14 cellular contexts compared by ENCODE assay signal in genomic region chr12:9796916-9797315, GRCh38. TPM values are rescaled to one million over a fixed set of nuclear protein-coding genes. Genes with fewer than 3 reads are reported as not detected.
DNase-seq lines count a peak whose midpoint lies in the region; ATAC-seq lines count a peak whose summit lies in the region.
"Had no signal": no experiment of that assay in that cellular context is flagged by ENCODE, and none has a peak within 500 bp of the region (broad histone marks: within the 10 kb centered on the region; RNA-seq: fewer than 3 reads in every experiment).

No MANE protein-coding gene starts in this region.

- H3K23ac ChIP-seq in neuronal stem cell (ENCODE audit: low read depth, low read length, poor library complexity), result no peak overlapping the region

- no peaks in the 10 kb centered on the region for H3K4me1 ChIP-seq in neuronal stem cell (ENCODE audit: control insufficient read depth in 2 of 2, insufficient read depth in 1 of 2, low read depth in 1 of 2, low read length in 2 of 2)

- H3K18ac ChIP-seq in neuronal stem cell (ENCODE audit: low read length), result no peak overlapping the region

- peak overlapping the region; percentile 65 for H3K4me3 Mint-ChIP-seq in activated CD4-positive, alpha-beta T cell treated with anti-CD3 and anti-CD28 coated beads, Interleukin-2, amount 10 ng/mL, durations not matched to agents 7 days and 5 days
- peak overlapping the region; percentile 77 for H3K4me3 Mint-ChIP-seq in activated naive CD8-positive, alpha-beta T cell treated with anti-CD3 and anti-CD28 coated beads for 36 hours

- DNase-seq in activated CD4-positive, alpha-beta T cell treated with anti-CD3 and anti-CD28 coated beads, Interleukin-2, amount 10 ng/mL, durations not matched to agents 7 days and 5 days, result no peak
- no peak for DNase-seq in activated CD4-positive, alpha-beta T cell treated with anti-CD3 and anti-CD28 coated beads, Interleukin-2, amount 50 U/mL, for 48 hours
- no peak for DNase-seq in activated naive CD8-positive, alpha-beta T cell treated with anti-CD3 and anti-CD28 coated beads for 36 hours
- DNase-seq in renal cortical epithelial cell (ENCODE audit: low read depth) (peak; percentile 11), neuronal stem cell (ENCODE audit: low spot score) (no peak), AML-193 (lab: John Stamatoyannopoulos, UW) (no peak)
- DNase-seq: ACHN, mesendoderm, SW 1271 had no signal

- H2BK120ac ChIP-seq in neuronal stem cell (ENCODE audit: low read depth, low read length), result no peak overlapping the region

- H3K4me1 Mint-ChIP-seq in activated CD4-positive, alpha-beta T cell treated with anti-CD3 and anti-CD28 coated beads, Interleukin-2, amount 10 ng/mL, durations not matched to agents 7 days and 5 days, result peaks cover 55% of the 10 kb centered on the region
- H3K4me1 Mint-ChIP-seq in activated naive CD8-positive, alpha-beta T cell treated with anti-CD3 and anti-CD28 coated beads for 36 hours, result peaks cover 50% of the 10 kb centered on the region

- no peak overlapping the region for H2AK5ac ChIP-seq in neuronal stem cell (ENCODE audit: low read depth, low read length)

- no peak overlapping the region for H4K91ac ChIP-seq in neuronal stem cell (ENCODE audit: low read depth, low read length, poor library complexity)

- H3K9ac ChIP-seq in neuronal stem cell (ENCODE audit: low read depth, low read length, poor library complexity), result no peak overlapping the region

- WGBS in neuronal stem cell (ENCODE audit: extremely low coverage in 2 of 2, insufficient read length in 2 of 2, insufficient replicate concordance in 1 of 2), 2 donors, result no CpG with 5 or more reads among the region's 5 CpGs

- no peak overlapping the region for H3K4ac ChIP-seq in neuronal stem cell (ENCODE audit: low read length)

- H2BK15ac ChIP-seq in neuronal stem cell (ENCODE audit: low read length), result no peak overlapping the region

- H3K27me3 ChIP-seq in neuronal stem cell (ENCODE audit: control insufficient read depth in 3 of 3, insufficient read depth in 3 of 3, low read depth in 1 of 3, low read length in 3 of 3), result no peaks in the 10 kb centered on the region
- H3K27me3 ChIP-seq: neutrophil had no signal

- H3K36me3 ChIP-seq in KOPT-K1 (ENCODE audit: insufficient read depth, low read length) (no peaks in the 10 kb centered on the region), neuronal stem cell (replicated peaks in 1 of 2; ENCODE audit: control insufficient read depth in 2 of 2, insufficient read depth in 2 of 2, low read length in 2 of 2) (no peaks in the 10 kb centered on the region)
- H3K36me3 ChIP-seq: neutrophil had no signal

- H2BK5ac ChIP-seq in neuronal stem cell (ENCODE audit: low read length), result no peak overlapping the region

- no peak overlapping the region for H2BK12ac ChIP-seq in neuronal stem cell (ENCODE audit: low read length)

- POLR2A ChIA-PET in activated CD4-positive, alpha-beta T cell treated with anti-CD3 and anti-CD28 coated beads, Interleukin-2, amount 10 ng/mL, durations not matched to agents 7 days and 5 days (lab: Charles Lee), result interaction anchor here (0.5 to 4.8 kb wide), 6 partner anchors 39 to 126 kb away, joined by 3 to 125 read pairs (median 7); partner anchors contain the start of genes CD69 and CLEC2B

- peaks cover 2% of the 10 kb centered on the region for H3K36me3 Mint-ChIP-seq in activated CD4-positive, alpha-beta T cell treated with anti-CD3 and anti-CD28 coated beads, Interleukin-2, amount 10 ng/mL, durations not matched to agents 7 days and 5 days (ENCODE audit: low read depth)
- H3K36me3 Mint-ChIP-seq in activated naive CD8-positive, alpha-beta T cell treated with anti-CD3 and anti-CD28 coated beads for 36 hours, result peaks cover 16% of the 10 kb centered on the region

- H4K8ac ChIP-seq in neuronal stem cell (ENCODE audit: low read depth, low read length), result no peak overlapping the region

- H3K27me3 Mint-ChIP-seq in activated CD4-positive, alpha-beta T cell treated with anti-CD3 and anti-CD28 coated beads, Interleukin-2, amount 10 ng/mL, durations not matched to agents 7 days and 5 days, result peaks cover 3% of the 10 kb centered on the region
- H3K27me3 Mint-ChIP-seq in activated naive CD8-positive, alpha-beta T cell treated with anti-CD3 and anti-CD28 coated beads for 36 hours, result no peaks in the 10 kb centered on the region

- H3K27ac ChIP-seq in KOPT-K1 (ENCODE audit: low read depth, low read length, poor library complexity, severe bottlenecking) (peak overlapping the region; percentile 75), neuronal stem cell (replicated peaks; ENCODE audit: low read length) (no peak overlapping the region)
- H3K27ac ChIP-seq: neutrophil had no signal

- peaks cover 8% of the 10 kb centered on the region for H3K9me3 Mint-ChIP-seq in activated CD4-positive, alpha-beta T cell treated with anti-CD3 and anti-CD28 coated beads, Interleukin-2, amount 10 ng/mL, durations not matched to agents 7 days and 5 days
- peaks cover 5% of the 10 kb centered on the region for H3K9me3 Mint-ChIP-seq in activated naive CD8-positive, alpha-beta T cell treated with anti-CD3 and anti-CD28 coated beads for 36 hours

- ATAC-seq in GM21717 (IDR thresholded peaks at IDR 0.05; ENCODE audit: unreplicated experiment), result no peak
- ATAC-seq: sciatic nerve had no signal

- H3K9me3 ChIP-seq in KOPT-K1 (ENCODE audit: insufficient read depth, low read length, poor library complexity, severe bottlenecking) (no peaks in the 10 kb centered on the region), neuronal stem cell (replicated peaks in 1 of 2; ENCODE audit: control insufficient read depth in 2 of 2, insufficient read depth in 1 of 2, low read depth in 1 of 2, low read length in 2 of 2) (no peaks in the 10 kb centered on the region)
- H3K9me3 ChIP-seq: neutrophil had no signal

- H3K27ac Mint-ChIP-seq in activated CD4-positive, alpha-beta T cell treated with anti-CD3 and anti-CD28 coated beads, Interleukin-2, amount 10 ng/mL, durations not matched to agents 7 days and 5 days, result peak overlapping the region; percentile 88
- H3K27ac Mint-ChIP-seq in activated naive CD8-positive, alpha-beta T cell treated with anti-CD3 and anti-CD28 coated beads for 36 hours, result peak overlapping the region; percentile 91
- H3K27ac Mint-ChIP-seq: IgD-negative memory B cell had no signal

- no peak overlapping the region for H2AFZ ChIP-seq in neuronal stem cell (ENCODE audit: low read length)

- H3K4me2 ChIP-seq in neuronal stem cell (ENCODE audit: insufficient read depth, low read length, poor library complexity, severe bottlenecking), result no peak overlapping the region

- H3K79me1 ChIP-seq in neuronal stem cell (ENCODE audit: low read depth, low read length), result no peaks in the 10 kb centered on the region

- H3K14ac ChIP-seq in neuronal stem cell (ENCODE audit: low read length), result no peak overlapping the region

- CTCF ChIA-PET in activated CD4-positive, alpha-beta T cell treated with anti-CD3 and anti-CD28 coated beads, Interleukin-2, amount 10 ng/mL, durations not matched to agents 7 days and 5 days (lab: Charles Lee), result interaction anchor here (1.0 to 8.3 kb wide), 10 partner anchors 17 to 54 kb away, joined by 3 to 120 read pairs (median 7); partner anchors contain the start of gene CD69

- H3K4me3 ChIP-seq in neuronal stem cell (ENCODE audit: low read length in 2 of 2), result no peak overlapping the region

RNA-seq across cellular contexts. Expression of gene KLRF1, which starts 30.4 kb away (rescaled TPM):
- total RNA-seq in activated CD4-positive, alpha-beta T cell treated with anti-CD3 and anti-CD28 coated beads, Interleukin-2, amount 10 ng/mL, durations not matched to agents 7 days and 5 days, result under 1 TPM; 0.19 to 0.20 TPM
- not detected for total RNA-seq in activated naive CD8-positive, alpha-beta T cell treated with anti-CD3 and anti-CD28 coated beads for 36 hours
- 0.15 and 1.4 TPM in 2 replicates for total RNA-seq in renal cortical epithelial cell
- polyA plus RNA-seq in neuronal stem cell (2013, experiment 1 of 2), result not detected
- not detected for polyA plus RNA-seq in neuronal stem cell (2013, experiment 2 of 2)

RNA-seq across cellular contexts. Expression of gene CD69, which starts 36.2 kb away (rescaled TPM):
- total RNA-seq in activated CD4-positive, alpha-beta T cell treated with anti-CD3 and anti-CD28 coated beads, Interleukin-2, amount 10 ng/mL, durations not matched to agents 7 days and 5 days, result 10 to 100 TPM; 71.6 to 82.4 TPM
- 100 to 1,000 TPM; 143 to 152 TPM for total RNA-seq in activated naive CD8-positive, alpha-beta T cell treated with anti-CD3 and anti-CD28 coated beads for 36 hours
- 0.25 and 1.2 TPM in 2 replicates for total RNA-seq in renal cortical epithelial cell
- polyA plus RNA-seq in neuronal stem cell (2013, experiment 1 of 2), result not detected
- polyA plus RNA-seq in neuronal stem cell (2013, experiment 2 of 2), result not detected

Comparison
In these comparisons a context has a peak if more than half of its experiments do, and no peak if none do; other contexts are left out.
1. RNA of gene CD69, which starts 36.2 kb away (total RNA-seq): 143 to 152 TPM in activated naive CD8-positive, alpha-beta T cell treated with anti-CD3 and anti-CD28 coated beads for 36 hours and 71.6 to 82.4 TPM in activated CD4-positive, alpha-beta T cell treated with anti-CD3 and anti-CD28 coated beads, Interleukin-2, amount 10 ng/mL, durations not matched to agents 7 days and 5 days; 0.25 to 1.2 TPM in renal cortical epithelial cell; every median in the first group is over 10 times any median in the second.